In genomic region chr14:77024171-77024627, GRCh38 we compare ENCODE assay signal across 8 cellular contexts. TPM values are rescaled to one million over a fixed set of nuclear protein-coding genes. Genes with fewer than 3 reads are reported as not detected.
DNase-seq lines count a peak whose midpoint lies in the region; ATAC-seq, FAIRE-seq and TF ChIP-seq lines count a peak whose summit lies in the region.

No MANE protein-coding gene starts in this region.

- H2AFZ ChIP-seq in Karpas-422 (ENCODE audit: low read length): no peak overlapping the region

- H3K36me3 ChIP-seq in lower lobe of right lung (peaks cover 16% of the 10 kb centered on the region), Karpas-422 (ENCODE audit: insufficient read depth, low read length) (0 out of 2 replicates have a peak, but pooled peaks cover 10% of the 10 kb centered on the region)

- H3K9me3 Mint-ChIP-seq in chondrocyte (ENCODE audit: low read depth): no peaks in the 10 kb centered on the region

- H3K4me2 ChIP-seq in Karpas-422 (ENCODE audit: low read depth, low read length, poor library complexity, severe bottlenecking): no peak overlapping the region

- peaks cover 12% of the 10 kb centered on the region for H3K36me3 Mint-ChIP-seq in chondrocyte (ENCODE audit: low read depth)

- H3K4me1 Mint-ChIP-seq in chondrocyte (ENCODE audit: low read depth): peaks cover 31% of the 10 kb centered on the region

- ATAC-seq in lower lobe of right lung: no peak
- ATAC-seq in HG02759 (IDR thresholded peaks at IDR 0.05; ENCODE audit: unreplicated experiment): no peak

- no peaks in the 10 kb centered on the region for H3K27me3 ChIP-seq in lower lobe of right lung (ENCODE audit: low read depth)
- no peaks in the 10 kb centered on the region for H3K27me3 ChIP-seq in Karpas-422 (ENCODE audit: low read length)

- H3K4me3 ChIP-seq in WI38 (ENCODE audit: low read depth, low read length): peak overlapping the region; percentile 97
- H3K4me3 ChIP-seq in lower lobe of right lung: peak overlapping the region; percentile 81
- H3K4me3 ChIP-seq in Karpas-422 (ENCODE audit: low read length): no peak overlapping the region

- H3K79me2 ChIP-seq in Karpas-422 (ENCODE audit: low read length): peaks cover 8% of the 10 kb centered on the region; the same call in 1 of the 2 replicates

- DNase-seq in HuH-7.5 (ENCODE audit: low spot score): peak; percentile 64
- no peak for DNase-seq in chondrocyte (ENCODE audit: low spot score)
- peak; percentile 57 for DNase-seq in lower lobe of right lung
- peak; percentile 33 for DNase-seq in stimulated activated CD8-positive, alpha-beta memory T cell treated with anti-CD3 and anti-CD28 coated beads, Interleukin-7, amount 100 ng/mL, for 24 hours (ENCODE audit: low read depth)
- no peak for DNase-seq in frontal cortex (ENCODE audit: low spot score in 2 of 2)
- no peak for DNase-seq in Karpas-422

- no peaks in the 10 kb centered on the region for H3K9me3 ChIP-seq in lower lobe of right lung
- no peaks in the 10 kb centered on the region for H3K9me3 ChIP-seq in Karpas-422 (ENCODE audit: low read length)

- H4K20me1 ChIP-seq in Karpas-422 (ENCODE audit: insufficient read depth, low read depth, low read length): peaks cover 28% of the 10 kb centered on the region

- H3K4me1 ChIP-seq in lower lobe of right lung (peaks cover 49% of the 10 kb centered on the region), Karpas-422 (ENCODE audit: low read length) (peaks cover 20% of the 10 kb centered on the region)

- no peaks in the 10 kb centered on the region for H3K27me3 Mint-ChIP-seq in chondrocyte (ENCODE audit: low read depth)

- no peak overlapping the region for H3K9ac ChIP-seq in Karpas-422 (ENCODE audit: low read length)

- intact Hi-C loops in lower lobe of right lung (cut with DNase I): no loop called here

- FAIRE-seq in frontal cortex (lab: Jason Lieb, UNC): no peak

- H3K9me2 ChIP-seq in Karpas-422 (replicated peaks; ENCODE audit: insufficient read depth, low read length): no peaks in the 10 kb centered on the region

- peak overlapping the region; percentile 49 for H3K27ac Mint-ChIP-seq in chondrocyte (ENCODE audit: unreplicated experiment)

- H3K27ac ChIP-seq in lower lobe of right lung (peak overlapping the region; percentile 100), Karpas-422 (ENCODE audit: low read length) (no peak overlapping the region)

- H3K4me3 Mint-ChIP-seq in chondrocyte (ENCODE audit: unreplicated experiment): peak overlapping the region; percentile 83

- no peak for TF ChIP-seq CTCF in WI38 (IDR thresholded peaks at IDR 0.05; ENCODE audit: low read depth, low read length)
- no peak for TF ChIP-seq CTCF in chondrocyte (IDR thresholded peaks at IDR 0.05)
- no peak for TF ChIP-seq CTCF in lower lobe of right lung (IDR thresholded peaks at IDR 0.05)

RNA-seq across cellular contexts. Expression of gene IRF2BPL, which starts 4.3 kb away (rescaled TPM):
- total RNA-seq in chondrocyte (56.0 to 61.9 TPM (median 56.7 TPM) in 3 replicates), lower lobe of right lung (44.3 TPM), frontal cortex (68.9 TPM)
- 11.8 and 22.2 TPM in 2 replicates for total RNA-seq in Karpas-422 (2014; rRNA removed; shearing (Covaris generic); ENCODE audit: low replicate concordance)

Comparison
In these comparisons a context has a peak if more than half of its experiments do, and no peak if none do; other contexts are left out.
1. DNase-seq: peak in HuH-7.5 (single experiment), lower lobe of right lung (single experiment) and stimulated activated CD8-positive, alpha-beta memory T cell treated with anti-CD3 and anti-CD28 coated beads, Interleukin-7, amount 100 ng/mL, for 24 hours (single experiment); none in chondrocyte (single experiment), frontal cortex (0 of 2) and Karpas-422 (single experiment).